Comparison of ENCODE assay signal across 8 cellular contexts in genomic region chr6:143449731-143450452, GRCh38. TPM values are rescaled to one million over a fixed set of nuclear protein-coding genes. Genes with fewer than 3 reads are reported as not detected.
DNase-seq lines count a peak whose midpoint lies in the region; ATAC-seq and TF ChIP-seq lines count a peak whose summit lies in the region.

No MANE protein-coding gene starts in this region.

- no peaks in the 10 kb centered on the region for H3F3A ChIP-seq in OCI-LY1 (ENCODE audit: insufficient read depth, low read length)

- TF ChIP-seq POLR2A in heart left ventricle (IDR thresholded peaks at IDR 0.05): no peak

- no peaks in the 10 kb centered on the region for H3K27me3 ChIP-seq in OCI-LY1 (ENCODE audit: insufficient read depth, low read length)
- no peaks in the 10 kb centered on the region for H3K27me3 ChIP-seq in heart left ventricle
- no peaks in the 10 kb centered on the region for H3K27me3 ChIP-seq in psoas muscle (ENCODE audit: insufficient read depth in 3 of 3, low read length in 2 of 3)

- no peak for TF ChIP-seq CTCF in OCI-LY1 (IDR thresholded peaks at IDR 0.05; ENCODE audit: low read length)
- no peak for TF ChIP-seq CTCF in heart left ventricle (IDR thresholded peaks at IDR 0.05)
- no peak for TF ChIP-seq CTCF in psoas muscle (IDR thresholded peaks at IDR 0.05)

- DNase-seq in activated CD4-positive, CD25-positive, alpha-beta regulatory T cell treated with anti-CD3 and anti-CD28 coated beads, Interleukin-2, amount 50 U/mL, for 72 hours: peak; percentile 46
- DNase-seq in activated naive CD4-positive, alpha-beta T cell treated with anti-CD3 and anti-CD28 coated beads, Interleukin-2, amount 50 U/mL, for 16 hours: peak; percentile 13
- DNase-seq in heart left ventricle: no peak
- peak in 1 of 2 donors; percentile 44 for DNase-seq in psoas muscle
- no peak for DNase-seq in HPDE6-E6E7 (ENCODE audit: extremely low spot score)

- H3K9me2 ChIP-seq in OCI-LY1 (ENCODE audit: low read depth, low read length): no peaks in the 10 kb centered on the region

- intact Hi-C loops in heart left ventricle (cut with DNase I): no loop called here
- intact Hi-C loops in psoas muscle (cut with DNase I): loop anchor here in 1 of 2 donors (5.0 kb wide), 1 partner anchor 62 kb away; the partner anchor contains the start of gene FUCA2

- H3K36me3 ChIP-seq in OCI-LY1 (ENCODE audit: insufficient read depth, low read length) (peaks cover 4% of the 10 kb centered on the region; the same call in 1 of the 2 replicates), heart left ventricle (peaks cover 0 to 14% (median 0%) of the 10 kb centered on the region in 9 donors), psoas muscle (ENCODE audit: insufficient read depth in 1 of 2, low read depth in 1 of 2) (peaks cover 0 to 12% of the 10 kb centered on the region in 2 donors)

- peak overlapping the region; percentile 78 for H3K4me2 ChIP-seq in OCI-LY1 (ENCODE audit: low read length)

- no peaks in the 10 kb centered on the region for H3K9me3 ChIP-seq in OCI-LY1 (ENCODE audit: low read length)
- H3K9me3 ChIP-seq in heart left ventricle: no peaks in the 10 kb centered on the region
- no peaks in the 10 kb centered on the region for H3K9me3 ChIP-seq in psoas muscle

- no peak for ATAC-seq in activated CD4-positive, CD25-positive, alpha-beta regulatory T cell treated with anti-CD3 and anti-CD28 coated beads, Interleukin-2, amount 50 U/mL, for 24 hours
- ATAC-seq in HG02870 (IDR thresholded peaks at IDR 0.05; ENCODE audit: unreplicated experiment) (peak; percentile 2), heart left ventricle (peak in 3 of 4 donors; percentile 5 to 9 (median 9)), psoas muscle (peak in 2 of 4 donors; percentile 2 to 13)

- H2AFZ ChIP-seq in OCI-LY1 (ENCODE audit: low read length): peak overlapping the region; percentile 68

- peak overlapping the region; percentile 83 for H3K27ac ChIP-seq in OCI-LY1 (ENCODE audit: low read depth, low read length, poor library complexity, severe bottlenecking)
- peak overlapping the region in 11 of 12 donors; percentile 9 to 82 (median 73) for H3K27ac ChIP-seq in heart left ventricle
- peak overlapping the region; percentile 65 for H3K27ac ChIP-seq in psoas muscle

- H3K9ac ChIP-seq in OCI-LY1 (ENCODE audit: low read length): peak overlapping the region; percentile 96

- H3K4me3 ChIP-seq in OCI-LY1 (ENCODE audit: low read depth, low read length, poor library complexity, severe bottlenecking): peak overlapping the region; percentile 80
- peak overlapping the region; percentile 53 to 84 (median 72) for H3K4me3 ChIP-seq in heart left ventricle
- H3K4me3 ChIP-seq in psoas muscle: peak overlapping the region; percentile 69

- WGBS in heart left ventricle, 4 donors: 5 to 7% (median 6%) methylated on average over 18 of the region's 18 CpGs
- WGBS in psoas muscle, 3 donors: 3 to 5% (median 4%) methylated on average over 18 of the region's 18 CpGs

- H3K4me1 ChIP-seq in OCI-LY1 (ENCODE audit: insufficient read depth, low read length, severe bottlenecking) (peaks cover 31% of the 10 kb centered on the region), heart left ventricle (peaks cover 3 to 24% (median 18%) of the 10 kb centered on the region in 12 donors), psoas muscle (peaks cover 20% of the 10 kb centered on the region)

- H3K79me2 ChIP-seq in OCI-LY1 (ENCODE audit: insufficient read depth, low read length): peaks cover 45% of the 10 kb centered on the region

- H4K20me1 ChIP-seq in OCI-LY1 (ENCODE audit: insufficient read depth, low read length): no peaks in the 10 kb centered on the region

RNA-seq across cellular contexts. Expression of gene ADAT2, which starts 0.6 kb away (rescaled TPM):
- total RNA-seq in heart left ventricle (1 to 10 TPM in 7 of 9 donors, under 1 TPM in 2; 0.75 to 3.0 (median 1.4) TPM), psoas muscle (1 to 10 TPM; 1.2 to 1.7 (median 1.5) TPM)
- polyA plus RNA-seq in heart left ventricle (1 to 10 TPM; 1.5 to 2.0 TPM), psoas muscle (1 to 10 TPM in 2 of 3 donors, under 1 TPM in 1; 0.55 to 2.6 (median 2.1) TPM)

RNA-seq across cellular contexts. Expression of gene PEX3, which starts 0.7 kb away (rescaled TPM):
- total RNA-seq in heart left ventricle: 10 to 100 TPM; 13.4 to 24.9 (median 21.0) TPM
- polyA plus RNA-seq in heart left ventricle: 10 to 100 TPM in 1 of 2 donors, 1 to 10 TPM in 1; 6.4 to 11.0 TPM
- 10 to 100 TPM; 12.9 to 17.9 (median 14.0) TPM for total RNA-seq in psoas muscle
- polyA plus RNA-seq in psoas muscle: 10 to 100 TPM in 1 of 3 donors, 1 to 10 TPM in 2; 7.1 to 13.0 (median 7.7) TPM

Comparison
In these comparisons a context has a peak if more than half of its experiments do, and no peak if none do; other contexts are left out.
1. DNase-seq: peak in activated CD4-positive, CD25-positive, alpha-beta regulatory T cell treated with anti-CD3 and anti-CD28 coated beads, Interleukin-2, amount 50 U/mL, for 72 hours (single experiment) and activated naive CD4-positive, alpha-beta T cell treated with anti-CD3 and anti-CD28 coated beads, Interleukin-2, amount 50 U/mL, for 16 hours (single experiment); none in heart left ventricle (0 of 5) and HPDE6-E6E7 (single experiment).
2. ATAC-seq: peak in HG02870 (single experiment) and heart left ventricle (3 of 4); none in activated CD4-positive, CD25-positive, alpha-beta regulatory T cell treated with anti-CD3 and anti-CD28 coated beads, Interleukin-2, amount 50 U/mL, for 24 hours (0 of 2).
3. Peak in every context shown above with its lines, with median percentiles within 50 percentile points of each other: H3K27ac ChIP-seq and H3K4me3 ChIP-seq.